ENCODE assay signal across 17 cellular contexts in genomic region chr5:53322257-53322656, GRCh38.
DNase-seq lines count a peak whose midpoint lies in the region; ATAC-seq, FAIRE-seq and TF ChIP-seq lines count a peak whose summit lies in the region.
"Had no signal": no experiment of that assay in that cellular context is flagged by ENCODE, and none has a peak within 500 bp of the region (broad histone marks: within the 10 kb centered on the region; RNA-seq: fewer than 3 reads in every experiment).

No MANE protein-coding gene starts in this region.

- no peaks in the 10 kb centered on the region for H3K36me3 ChIP-seq in ACC112 (ENCODE audit: insufficient read depth, low read length)
- no peaks in the 10 kb centered on the region for H3K36me3 ChIP-seq in K562 (ENCODE audit: control insufficient read depth, insufficient read depth, low read length)
- H3K36me3 ChIP-seq: BLaER1 had no signal

- ATAC-seq in K562, result no peak
- ATAC-seq in HG02840 (IDR thresholded peaks at IDR 0.05; ENCODE audit: low FRiP score, unreplicated experiment), result no peak
- ATAC-seq: SK-N-SH treated with all-trans-retinoic acid at 6 μM for 48 hours had no signal

- H3K4me3 ChIP-seq in ACC112 (ENCODE audit: low read depth, low read length) (no peak overlapping the region), K562 (no peak overlapping the region)
- H3K4me3 ChIP-seq: BLaER1 had no signal

- 0% methylated on average over 1 of the region's 1 CpG for WGBS in K562 (ENCODE audit: insufficient coverage, low coverage, missing lambda C conversion rate)

- H3K9ac ChIP-seq in K562 (ENCODE audit: insufficient read depth in 1 of 2, low read depth in 2 of 2, low read length in 2 of 2), result no peak overlapping the region
- H3K9ac ChIP-seq: BLaER1 had no signal

- TF ChIP-seq POLR2A in K562 (conservative IDR thresholded peaks at IDR 0.05), result no peak

- POLR2A ChIA-PET in K562 (lab: Yijun Ruan, JAX), result no interaction called here

- H3K27ac ChIP-seq in ACC112 (ENCODE audit: low read depth, low read length) (no peak overlapping the region), K562 (ENCODE audit: extremely low read depth, low read depth, low read length) (no peak overlapping the region)
- H3K27ac ChIP-seq: BLaER1 had no signal

- DNase-seq in HTR-8/SVneo (ENCODE audit: insufficient read length, low spot score) (no peak), K562 (ENCODE audit: extremely low read depth in 1 of 4, low spot score in 3 of 4) (no peak), kidney glomerular epithelial cell (lab: John Stamatoyannopoulos, UW) (peak; percentile 19), NCI-H345 treated with DMSO at 0.1 percent for 48 hours (lab: John Stamatoyannopoulos, UW; ENCODE audit: unreplicated experiment) (no peak), NCI-H1694 treated with DMSO at 0.1 percent for 48 hours (lab: John Stamatoyannopoulos, UW) (no peak)
- DNase-seq in stimulated activated CD4-positive, alpha-beta T cell treated with anti-CD3 and anti-CD28 coated beads, Interleukin-4, amount 100 ng/mL, for 24 hours, result no peak
- DNase-seq: 8988T; CD4-positive, alpha-beta memory T cell; GOT3; NCI-H1417 treated with DMSO at 0.1 percent for 48 hours; NCI-H2081; SHP77 had no signal

- no peak overlapping the region for H3K4me2 ChIP-seq in K562 (ENCODE audit: insufficient read depth, low read length)
- H3K4me2 ChIP-seq: BLaER1 had no signal

- intact Hi-C loops in K562 (cut with micrococcal nuclease), result no loop called here

- H3K27me3 ChIP-seq in ACC112 (ENCODE audit: insufficient read depth, low read length), result no peaks in the 10 kb centered on the region
- H3K27me3 ChIP-seq in K562 (ENCODE audit: control insufficient read depth in 2 of 2, insufficient read depth in 2 of 2, low read length in 2 of 2), result no peaks in the 10 kb centered on the region
- H3K27me3 ChIP-seq: BLaER1 had no signal

- H3K9me3 ChIP-seq in K562 (replicated peaks; ENCODE audit: control insufficient read depth, insufficient read depth, low read depth, low read length), result no peaks in the 10 kb centered on the region
- H3K9me3 ChIP-seq: BLaER1 had no signal

- peak; percentile 71 for FAIRE-seq in HTR-8/SVneo (lab: Jason Lieb, UNC)
- FAIRE-seq in K562 (lab: Jason Lieb, UNC), result peak; percentile 29
- FAIRE-seq: GM12892 had no signal

- BruUV-seq in K562 (replicated peaks; lab: Mats Ljungman, UMichigan), result no TSS peak

- peak overlapping the region; percentile 45 for H2AFZ ChIP-seq in ACC112 (ENCODE audit: low read length, unreplicated experiment)
- no peak overlapping the region for H2AFZ ChIP-seq in K562 (ENCODE audit: low read depth, low read length)

- no peaks in the 10 kb centered on the region for H3K79me2 ChIP-seq in ACC112 (ENCODE audit: control insufficient read depth, insufficient read depth, low read length, unreplicated experiment)
- no peaks in the 10 kb centered on the region for H3K79me2 ChIP-seq in K562 (ENCODE audit: control insufficient read depth, insufficient read depth, low read length)

- no peaks in the 10 kb centered on the region for H3K9me1 ChIP-seq in K562 (ENCODE audit: control insufficient read depth, insufficient read depth, low read length)

- TF ChIP-seq RAD21 in K562 (CRISPR knock-in tag; conservative IDR thresholded peaks at IDR 0.05 in 1 of 2, IDR thresholded peaks at IDR 0.05 in 1 of 2), result no peak

- peaks cover 50% of the 10 kb centered on the region for H3K4me1 ChIP-seq in ACC112 (ENCODE audit: control insufficient read depth, insufficient read depth, low read length, unreplicated experiment)
- no peaks in the 10 kb centered on the region for H3K4me1 ChIP-seq in K562 (replicated peaks in 1 of 2; ENCODE audit: control insufficient read depth in 2 of 2, insufficient read depth in 2 of 2, low read length in 2 of 2)
- H3K4me1 ChIP-seq: BLaER1 had no signal

- TF ChIP-seq CTCF in K562 (IDR thresholded peaks at IDR 0.05 in 2 of 3, conservative IDR thresholded peaks at IDR 0.05 in 1 of 3; ENCODE audit: insufficient read depth in 2 of 3, low read depth in 1 of 3, low read length in 3 of 3), result no peak

- in situ Hi-C loops in K562 (cut with MboI), result no loop called here

- TF ChIP-seq EP300 in K562 (IDR thresholded peaks at IDR 0.05; ENCODE audit: low read length), result no peak

- CTCF ChIA-PET in K562 (lab: Yijun Ruan, JAX; ENCODE audit: low intra/inter-chr PET ratio), result no interaction called here

- no peaks in the 10 kb centered on the region for H4K20me1 ChIP-seq in K562 (replicated peaks; ENCODE audit: control insufficient read depth, insufficient read depth, low read length)
- H4K20me1 ChIP-seq: BLaER1 had no signal

TF ChIP-seq in K562, 482 proteins besides CTCF, POLR2A, EP300 and RAD21 (continues in another document):
- no peak for TF ChIP-seq DEAF1 (CRISPR knock-in tag; IDR thresholded peaks at IDR 0.05)
